Comparison of ENCODE assay signal across 9 cellular contexts in the genomic region with DNA sequence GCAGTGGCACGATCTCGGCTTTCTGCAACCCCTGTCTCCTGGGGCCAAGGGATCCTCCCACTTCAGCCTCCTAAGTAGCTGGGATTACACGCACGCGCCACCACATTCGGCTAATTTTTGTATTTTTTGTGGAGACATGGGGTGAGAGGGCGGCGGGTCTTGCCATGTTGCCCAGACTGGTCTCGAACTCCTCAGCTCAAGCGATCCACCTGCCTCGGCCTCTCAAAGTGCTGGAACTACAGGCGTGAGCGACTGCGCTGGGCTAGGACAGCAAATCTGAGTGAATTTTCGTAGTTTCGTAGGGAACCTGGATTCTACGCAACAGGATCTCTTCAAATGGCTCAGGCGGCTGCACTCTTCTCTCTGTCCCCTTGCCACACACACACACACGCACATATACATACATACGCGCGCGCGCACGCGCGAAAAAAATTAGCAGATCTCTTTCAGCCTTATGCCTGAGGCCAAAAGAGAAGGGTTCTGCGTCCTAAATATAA. TPM values are rescaled to one million over a fixed set of nuclear protein-coding genes. Genes with fewer than 3 reads are reported as not detected.
DNase-seq lines count a peak whose midpoint lies in the region; ATAC-seq and TF ChIP-seq lines count a peak whose summit lies in the region.
"Had no signal": no experiment of that assay in that cellular context is flagged by ENCODE, and none has a peak within 500 bp of the region (broad histone marks: within the 10 kb centered on the region; RNA-seq: fewer than 3 reads in every experiment).

No MANE protein-coding gene starts in this region.

- peak overlapping the region; percentile 96 for H3K27ac Mint-ChIP-seq in Caco-2 (ENCODE audit: unreplicated experiment)

- BruUV-seq in Caco-2 (replicated peaks; lab: Mats Ljungman, UMichigan) = no TSS peak

- H3K27me3 Mint-ChIP-seq in Caco-2 (ENCODE audit: insufficient read depth, unreplicated experiment) = peaks cover 10% of the 10 kb centered on the region

- H3K9me3 ChIP-seq in Caco-2 (no peaks in the 10 kb centered on the region), mucosa of descending colon (no peaks in the 10 kb centered on the region)

- CTCF ChIA-PET in Caco-2 (lab: Charles Lee) = no interaction called here

- H3K4me1 ChIP-seq in Caco-2 (no peaks in the 10 kb centered on the region), mucosa of descending colon (ENCODE audit: low read depth) (peaks cover 13% of the 10 kb centered on the region)

- H3K4me3 ChIP-seq in Caco-2 (ENCODE audit: low read depth, low read length) (peak overlapping the region; percentile 30), cardiac fibroblast (replicated peaks in 1 of 2; ENCODE audit: low read depth in 2 of 2, low read length in 2 of 2) (peak overlapping the region; percentile 39 to 49), mucosa of descending colon (no peak overlapping the region)

- ATAC-seq in mucosa of descending colon = no peak

- POLR2A ChIA-PET in Caco-2 (lab: Charles Lee) = interaction anchor here (0.6 to 2.1 kb wide), 3 partner anchors 20 to 149 kb away, joined by 3 to 12 read pairs (median 3); partner anchors contain the start of genes IRGQ and ZNF576

- peak in 1 of 2 experiments; percentile 17 for DNase-seq in Caco-2
- peak; percentile 19 for DNase-seq in NCI-H1092 (lab: John Stamatoyannopoulos, UW)
- peak in 1 of 2 donors; percentile 4 for DNase-seq in cardiac fibroblast (ENCODE audit: low read depth in 2 of 2)
- peak in 2 of 3 donors; percentile 45 to 52 for DNase-seq in mucosa of descending colon
- DNase-seq in GM13977 (ENCODE audit: low spot score) = no peak
- DNase-seq in middle frontal gyrus (ENCODE audit: extremely low spot score, low spot score) = no peak
- DNase-seq in HuH-7.5 (ENCODE audit: low spot score) = no peak
- DNase-seq in effector CD8-positive, alpha-beta T cell (lab: John Stamatoyannopoulos, UW) = no peak

- in situ Hi-C loops in GM13977 (cut with MboI; ENCODE audit: low pct_unique_long_range_greater_than_20kb, low sequenced_read_pairs, unreplicated experiment) = no loop called here

- H3K4me3 Mint-ChIP-seq in Caco-2 (ENCODE audit: unreplicated experiment) = peak overlapping the region; percentile 95

- H3K36me3 Mint-ChIP-seq in Caco-2 (ENCODE audit: insufficient read depth, unreplicated experiment) = peaks cover 7% of the 10 kb centered on the region

- H3K4me1 Mint-ChIP-seq in Caco-2 (ENCODE audit: low read depth, unreplicated experiment) = no peaks in the 10 kb centered on the region

- no peaks in the 10 kb centered on the region for H3K27me3 ChIP-seq in Caco-2 (replicated peaks; ENCODE audit: control insufficient read depth, insufficient read depth, low read length)

- H3K36me3 ChIP-seq in Caco-2 (ENCODE audit: control insufficient read depth, insufficient read depth, low read length) (no peaks in the 10 kb centered on the region), mucosa of descending colon (ENCODE audit: low read depth) (no peaks in the 10 kb centered on the region)

- no peak for TF ChIP-seq CTCF in Caco-2 (IDR thresholded peaks at IDR 0.05; ENCODE audit: insufficient read depth in 1 of 2, low read depth in 1 of 2, low read length in 1 of 2, severe bottlenecking in 1 of 2, unreplicated experiment in 1 of 2)
- TF ChIP-seq CTCF in cardiac fibroblast (IDR thresholded peaks at IDR 0.05; ENCODE audit: low read depth, low read length) = no peak
- TF ChIP-seq CTCF in mucosa of descending colon (IDR thresholded peaks at IDR 0.05) = no peak
- TF ChIP-seq CTCF in GM13977 (IDR thresholded peaks at IDR 0.05; ENCODE audit: extremely low read depth, insufficient read depth, missing control alignments) = no peak

- H3K9me3 Mint-ChIP-seq in Caco-2 (ENCODE audit: unreplicated experiment) = no peaks in the 10 kb centered on the region

- intact Hi-C loops in Caco-2 (cut with micrococcal nuclease; ENCODE audit: unreplicated experiment) (loop anchor here (1.0 kb wide), 1 partner anchor 20 kb away; the partner anchor contains the start of genes IRGQ and ZNF576), mucosa of descending colon (cut with DNase I, micrococcal nuclease) (no loop called here)

RNA-seq across cellular contexts. Expression of gene PINLYP, which starts 0.4 kb away (rescaled TPM):
- total RNA-seq in Caco-2 (2022) = 0.30 TPM in 1 of 2 replicates, not detected in the other
- total RNA-seq in mucosa of descending colon = 1 to 10 TPM in 2 of 3 donors, under 1 TPM in 1; 0.61 to 7.4 (median 2.0) TPM

RNA-seq across cellular contexts. Expression of gene XRCC1, which starts 0.7 kb away (rescaled TPM):
- total RNA-seq in Caco-2 (2022) (40.7 and 44.5 TPM in 2 replicates), mucosa of descending colon (10 to 100 TPM; 16.4 to 33.4 (median 21.1) TPM)

RNA-seq across cellular contexts. Expression of gene IRGQ, which starts 19.9 kb away (rescaled TPM):
- total RNA-seq in Caco-2 (2022) (27.7 and 30.1 TPM in 2 replicates), mucosa of descending colon (10 to 100 TPM; 18.9 to 29.4 (median 21.9) TPM)

RNA-seq across cellular contexts. Expression of gene ZNF576, which starts 20.4 kb away (rescaled TPM):
- 13.2 and 16.9 TPM in 2 replicates for total RNA-seq in Caco-2 (2022)
- 10 to 100 TPM; 15.4 to 18.9 (median 16.3) TPM for total RNA-seq in mucosa of descending colon

RNA-seq across cellular contexts. Expression of gene SRRM5, which starts 35.9 kb away (rescaled TPM):
- 0.81 and 1.0 TPM in 2 replicates for total RNA-seq in Caco-2 (2022)
- total RNA-seq in mucosa of descending colon = under 1 TPM; 0.14 to 0.63 (median 0.41) TPM
- total RNA-seq: lung microvascular endothelial cell had no signal

Comparison
In these comparisons a context has a peak if more than half of its experiments do, and no peak if none do; other contexts are left out.
1. DNase-seq: peak in NCI-H1092 (single experiment) and mucosa of descending colon (2 of 3); none in GM13977 (single experiment), middle frontal gyrus (single experiment), HuH-7.5 (single experiment) and effector CD8-positive, alpha-beta T cell (single experiment).